Comparison of ENCODE assay signal across 32 cellular contexts in genomic region chr6:169920359-169921020, GRCh38.
"Had no signal": no experiment of that assay in that cellular context is flagged by ENCODE, and none has a peak within 500 bp of the region (broad histone marks: within the 10 kb centered on the region; RNA-seq: fewer than 3 reads in every experiment).

No MANE protein-coding gene starts in this region.

- H3K9me3 Mint-ChIP-seq: activated B cell treated with CpG ODN at 0.5 μM for 24 hours had no signal

- H3K27me3 Mint-ChIP-seq: activated naive CD4-positive, alpha-beta T cell treated with anti-CD3 and anti-CD28 coated beads, Interleukin-2, amount 10 ng/mL, durations not matched to agents 7 days and 5 days; T-helper 17 cell had no signal

- H3K4me3 Mint-ChIP-seq: activated B cell treated with CpG ODN at 0.5 μM for 24 hours; activated CD8-positive, alpha-beta memory T cell treated with anti-CD3 and anti-CD28 coated beads, Interleukin-2, amount 10 ng/mL, durations not matched to agents 7 days and 5 days; activated CD8-positive, alpha-beta T cell treated with anti-CD3 and anti-CD28 coated beads, Interleukin-2, amount 10 ng/mL, durations not matched to agents 7 days and 5 days; activated naive CD4-positive, alpha-beta T cell treated with anti-CD3 and anti-CD28 coated beads, Interleukin-2, amount 10 ng/mL, durations not matched to agents 7 days and 5 days; activated naive CD8-positive, alpha-beta T cell treated with anti-CD3 and anti-CD28 coated beads, Interleukin-2, amount 10 ng/mL, durations not matched to agents 7 days and 5 days; activated T-cell treated with anti-CD3 and anti-CD28 coated beads, Interleukin-2, amount 50 U/mL, for 72 hours; brain; T-helper 17 cell; T-helper 2 cell treated with Interferon-gamma antibody and Interleukin-4, amounts not matched to agents 5 μg/mL and 100 μg/mL, for 36 hours had no signal

- H3K27ac ChIP-seq: ascending aorta, breast epithelium, cardiac muscle cell, colonic mucosa, epithelial cell of prostate, esophagus squamous epithelium, WERI-Rb-1 had no signal

- H3K4me1 ChIP-seq: ascending aorta, breast epithelium, colonic mucosa, esophagus squamous epithelium had no signal

- H3K36me3 ChIP-seq: ascending aorta, breast epithelium, cardiac muscle cell, colonic mucosa, esophagus squamous epithelium, WERI-Rb-1 had no signal

- H3K9me3 ChIP-seq: ascending aorta, breast epithelium, colonic mucosa, esophagus squamous epithelium had no signal

- H3K4me3 ChIP-seq: ascending aorta, breast epithelium, cardiac muscle cell, colonic mucosa, esophagus squamous epithelium had no signal

- H3K4me1 Mint-ChIP-seq: activated B cell treated with CpG ODN at 0.5 μM for 24 hours; activated naive CD4-positive, alpha-beta T cell treated with anti-CD3 and anti-CD28 coated beads, Interleukin-2, amount 10 ng/mL, durations not matched to agents 7 days and 5 days; T-helper 17 cell had no signal

- H3K27me3 ChIP-seq: ascending aorta, breast epithelium, cardiac muscle cell, colonic mucosa had no signal

- ATAC-seq: activated CD4-positive, CD25-positive, alpha-beta regulatory T cell treated with anti-CD3 and anti-CD28 coated beads, Interleukin-2, amount 50 U/mL, for 24 hours; activated CD8-positive, alpha-beta memory T cell treated with anti-CD3 and anti-CD28 coated beads, Interleukin-2, amount 10 ng/mL, durations not matched to agents 7 days and 5 days; activated CD8-positive, alpha-beta T cell treated with anti-CD3 and anti-CD28 coated beads, Interleukin-2, amount 10 ng/mL, durations not matched to agents 7 days and 5 days; activated naive CD4-positive, alpha-beta T cell treated with anti-CD3 and anti-CD28 coated beads, Interleukin-2, amount 50 U/mL, for 72 hours; activated T-cell treated with anti-CD3 and anti-CD28 coated beads, Interleukin-2, amount 50 U/mL, for 72 hours; T-helper 17 cell had no signal

- FAIRE-seq: endometrium, endothelial cell of umbilical vein had no signal

- H3K27ac Mint-ChIP-seq: activated B cell treated with CpG ODN at 0.5 μM for 24 hours; activated CD8-positive, alpha-beta memory T cell treated with anti-CD3 and anti-CD28 coated beads, Interleukin-2, amount 10 ng/mL, durations not matched to agents 7 days and 5 days; activated CD8-positive, alpha-beta T cell treated with anti-CD3 and anti-CD28 coated beads, Interleukin-2, amount 10 ng/mL, durations not matched to agents 7 days and 5 days; activated naive CD4-positive, alpha-beta T cell treated with anti-CD3 and anti-CD28 coated beads, Interleukin-2, amount 10 ng/mL, durations not matched to agents 7 days and 5 days; activated naive CD4-positive, alpha-beta T cell treated with anti-CD3 and anti-CD28 coated beads, Interleukin-2, amount 50 U/mL, for 72 hours; activated naive CD8-positive, alpha-beta T cell treated with anti-CD3 and anti-CD28 coated beads, Interleukin-2, amount 10 ng/mL, durations not matched to agents 7 days and 5 days; activated T-cell treated with anti-CD3 and anti-CD28 coated beads, Interleukin-2, amount 50 U/mL, for 72 hours; brain; T-helper 17 cell; T-helper 2 cell treated with Interferon-gamma antibody and Interleukin-4, amounts not matched to agents 5 μg/mL and 100 μg/mL, for 36 hours had no signal

- DNase-seq: activated B cell treated with CpG ODN at 0.5 μM for 24 hours; activated CD4-positive, alpha-beta T cell treated with anti-CD3 and anti-CD28 coated beads for 48 hours; activated CD4-positive, alpha-beta T cell treated with anti-CD3 and anti-CD28 coated beads, Interleukin-2, amount 50 U/mL, for 1 hour; activated CD4-positive, alpha-beta T cell treated with anti-CD3 and anti-CD28 coated beads, Interleukin-2, amount 50 U/mL, for 48 hours; activated CD8-positive, alpha-beta memory T cell treated with anti-CD3 and anti-CD28 coated beads, Interleukin-2, amount 10 ng/mL, durations not matched to agents 7 days and 5 days; activated CD8-positive, alpha-beta memory T cell treated with anti-CD3 and anti-CD28 coated beads, Interleukin-2, amount 50 U/mL, for 4 hours; activated CD8-positive, alpha-beta T cell treated with anti-CD3 and anti-CD28 coated beads, Interleukin-2, amount 10 ng/mL, durations not matched to agents 7 days and 5 days; activated gamma-delta T cell; activated naive CD4-positive, alpha-beta T cell treated with anti-CD3 and anti-CD28 coated beads, Interleukin-2, amount 10 ng/mL, durations not matched to agents 7 days and 5 days; activated naive CD8-positive, alpha-beta T cell treated with anti-CD3 and anti-CD28 coated beads, Interleukin-2, amount 10 ng/mL, durations not matched to agents 7 days and 5 days; activated T-cell treated with anti-CD3 and anti-CD28 coated beads, Interleukin-2, amount 50 U/mL, for 1 hour; activated T-cell treated with anti-CD3 and anti-CD28 coated beads, Interleukin-2, amount 50 U/mL, for 72 hours; central memory CD4-positive, alpha-beta T cell; cerebellar nuclear complex; colonic mucosa; effector CD8-positive, alpha-beta T cell; esophagus squamous epithelium; foreskin melanocyte; T-helper 1 cell; T-helper 17 cell; T1000; WERI-Rb-1 had no signal

- H3K36me3 Mint-ChIP-seq: activated CD8-positive, alpha-beta memory T cell treated with anti-CD3 and anti-CD28 coated beads, Interleukin-2, amount 10 ng/mL, durations not matched to agents 7 days and 5 days; activated naive CD4-positive, alpha-beta T cell treated with anti-CD3 and anti-CD28 coated beads, Interleukin-2, amount 50 U/mL, for 72 hours; activated naive CD8-positive, alpha-beta T cell treated with anti-CD3 and anti-CD28 coated beads, Interleukin-2, amount 10 ng/mL, durations not matched to agents 7 days and 5 days; brain had no signal
